Comparison of ENCODE assay signal across 1 cellular context in the genomic region with DNA sequence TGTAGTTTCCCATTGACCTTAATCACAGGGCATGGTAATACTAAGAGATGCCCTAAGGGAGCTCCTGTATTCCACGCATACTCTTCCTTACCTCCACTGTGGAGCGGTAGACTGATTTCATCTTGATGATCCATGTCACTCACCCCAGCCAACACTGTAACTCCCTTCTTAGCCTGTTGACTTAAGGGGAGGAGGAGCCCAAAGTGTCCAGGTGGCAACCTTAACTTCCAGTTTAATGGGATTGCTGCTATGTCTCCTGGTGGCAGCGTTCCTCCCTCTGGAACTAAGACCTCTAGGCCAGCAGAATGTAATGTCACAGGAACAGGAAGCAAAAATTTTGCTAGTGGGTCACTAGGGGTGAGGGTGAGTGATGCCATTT. TPM values are rescaled to one million over a fixed set of nuclear protein-coding genes. Genes with fewer than 3 reads are reported as not detected.
"Had no signal": no experiment of that assay in that cellular context is flagged by ENCODE, and none has a peak within 500 bp of the region (broad histone marks: within the 10 kb centered on the region; RNA-seq: fewer than 3 reads in every experiment).

No MANE protein-coding gene starts in this region.

RNA-seq across cellular contexts. Expression of a gene that starts 36.4 kb away (rescaled TPM):
- total RNA-seq: naive thymus-derived CD8-positive, alpha-beta T cell had no signal
